In the genomic region with DNA sequence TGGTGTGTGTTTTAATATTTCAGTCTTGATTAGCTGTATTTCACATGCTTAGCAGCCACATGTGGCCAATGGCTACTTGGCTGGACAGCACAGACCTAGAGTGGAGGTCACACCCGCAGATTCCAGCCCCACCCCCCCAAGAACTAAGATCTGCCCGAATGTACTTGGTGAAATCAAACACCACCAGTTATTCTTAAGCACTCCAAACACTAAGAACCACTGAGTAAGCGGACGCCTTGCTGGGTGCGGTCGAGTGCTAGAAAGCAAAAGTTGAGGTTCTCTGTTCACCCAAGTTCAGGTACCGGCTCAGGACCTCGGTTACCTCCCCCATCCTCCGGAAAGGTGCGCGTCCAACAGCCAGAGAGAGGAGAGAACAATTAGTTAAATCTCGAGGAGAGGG, we compare ENCODE assay signal across 1 cellular context.
TF ChIP-seq lines count a peak whose summit lies in the region.

No MANE protein-coding gene starts in this region.

TF ChIP-seq in HEK293, 187 proteins besides CTCF, POLR2A, EP300 and RAD21 (continued from another document):
- TF ChIP-seq, protein P1, sequence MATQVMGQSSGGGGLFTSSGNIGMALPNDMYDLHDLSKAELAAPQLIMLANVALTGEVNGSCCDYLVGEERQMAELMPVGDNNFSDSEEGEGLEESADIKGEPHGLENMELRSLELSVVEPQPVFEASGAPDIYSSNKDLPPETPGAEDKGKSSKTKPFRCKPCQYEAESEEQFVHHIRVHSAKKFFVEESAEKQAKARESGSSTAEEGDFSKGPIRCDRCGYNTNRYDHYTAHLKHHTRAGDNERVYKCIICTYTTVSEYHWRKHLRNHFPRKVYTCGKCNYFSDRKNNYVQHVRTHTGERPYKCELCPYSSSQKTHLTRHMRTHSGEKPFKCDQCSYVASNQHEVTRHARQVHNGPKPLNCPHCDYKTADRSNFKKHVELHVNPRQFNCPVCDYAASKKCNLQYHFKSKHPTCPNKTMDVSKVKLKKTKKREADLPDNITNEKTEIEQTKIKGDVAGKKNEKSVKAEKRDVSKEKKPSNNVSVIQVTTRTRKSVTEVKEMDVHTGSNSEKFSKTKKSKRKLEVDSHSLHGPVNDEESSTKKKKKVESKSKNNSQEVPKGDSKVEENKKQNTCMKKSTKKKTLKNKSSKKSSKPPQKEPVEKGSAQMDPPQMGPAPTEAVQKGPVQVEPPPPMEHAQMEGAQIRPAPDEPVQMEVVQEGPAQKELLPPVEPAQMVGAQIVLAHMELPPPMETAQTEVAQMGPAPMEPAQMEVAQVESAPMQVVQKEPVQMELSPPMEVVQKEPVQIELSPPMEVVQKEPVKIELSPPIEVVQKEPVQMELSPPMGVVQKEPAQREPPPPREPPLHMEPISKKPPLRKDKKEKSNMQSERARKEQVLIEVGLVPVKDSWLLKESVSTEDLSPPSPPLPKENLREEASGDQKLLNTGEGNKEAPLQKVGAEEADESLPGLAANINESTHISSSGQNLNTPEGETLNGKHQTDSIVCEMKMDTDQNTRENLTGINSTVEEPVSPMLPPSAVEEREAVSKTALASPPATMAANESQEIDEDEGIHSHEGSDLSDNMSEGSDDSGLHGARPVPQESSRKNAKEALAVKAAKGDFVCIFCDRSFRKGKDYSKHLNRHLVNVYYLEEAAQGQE (tag by site-specific recombination; IDR thresholded peaks at IDR 0.05): peak; percentile 65
